In genomic region chr13:44435142-44435982, GRCh38 we compare ENCODE assay signal across 8 cellular contexts.
DNase-seq lines count a peak whose midpoint lies in the region; ATAC-seq, FAIRE-seq and TF ChIP-seq lines count a peak whose summit lies in the region.

No MANE protein-coding gene starts in this region.

- H3K36me3 Mint-ChIP-seq in activated CD4-positive, alpha-beta T cell treated with anti-CD3 and anti-CD28 coated beads, Interleukin-2, amount 10 ng/mL, durations not matched to agents 7 days and 5 days (ENCODE audit: low read depth), result peaks cover 4% of the 10 kb centered on the region

- peaks cover 3% of the 10 kb centered on the region for H3K4me1 ChIP-seq in colonic mucosa

- no peaks in the 10 kb centered on the region for H3K27me3 ChIP-seq in colonic mucosa
- H3K27me3 ChIP-seq in kidney epithelial cell (ENCODE audit: control insufficient read depth, insufficient read depth, low read length), result no peaks in the 10 kb centered on the region

- ATAC-seq in GM18907 (IDR thresholded peaks at IDR 0.05; ENCODE audit: unreplicated experiment), result peak; percentile 64
- peak; percentile 79 for ATAC-seq in HG03521 (IDR thresholded peaks at IDR 0.05; ENCODE audit: unreplicated experiment)

- DNase-seq in NCI-H69 (lab: John Stamatoyannopoulos, UW), result peak; percentile 98
- DNase-seq in activated CD4-positive, alpha-beta T cell treated with anti-CD3 and anti-CD28 coated beads, Interleukin-2, amount 10 ng/mL, durations not matched to agents 7 days and 5 days, result peak; percentile 90
- DNase-seq in colonic mucosa, result peak; percentile 99
- peak; percentile 93 for DNase-seq in kidney epithelial cell (ENCODE audit: low read depth)
- DNase-seq in stimulated activated CD4-positive, alpha-beta T cell treated with anti-CD3 and anti-CD28 coated beads, Interleukin-12 subunit alpha, Interleukin-12 subunit beta, amount 100 ng/mL, for 48 hours (ENCODE audit: low read depth in 2 of 3, low spot score in 1 of 3), result peak; percentile 78 to 82 (median 82)

- intact Hi-C loops in colonic mucosa (cut with DNase I), result no loop called here

- no peaks in the 10 kb centered on the region for H3K9me3 Mint-ChIP-seq in activated CD4-positive, alpha-beta T cell treated with anti-CD3 and anti-CD28 coated beads, Interleukin-2, amount 10 ng/mL, durations not matched to agents 7 days and 5 days

- peaks cover 20% of the 10 kb centered on the region for H3K4me1 Mint-ChIP-seq in activated CD4-positive, alpha-beta T cell treated with anti-CD3 and anti-CD28 coated beads, Interleukin-2, amount 10 ng/mL, durations not matched to agents 7 days and 5 days

- peak; percentile 97 for FAIRE-seq in A204.1 (lab: Jason Lieb, UNC)

- TF ChIP-seq CTCF in colonic mucosa (IDR thresholded peaks at IDR 0.05) (no peak), kidney epithelial cell (IDR thresholded peaks at IDR 0.05; ENCODE audit: insufficient read depth, low read length, poor library complexity, severe bottlenecking) (no peak)

- H3K4me3 ChIP-seq in colonic mucosa (peak overlapping the region; percentile 59), kidney epithelial cell (ENCODE audit: low read depth, low read length) (peak overlapping the region; percentile 82)

- H3K9ac ChIP-seq in colonic mucosa (ENCODE audit: low read depth in 2 of 2, low read length in 2 of 2), result peak overlapping the region; percentile 80 to 92

- POLR2A ChIA-PET in activated CD4-positive, alpha-beta T cell treated with anti-CD3 and anti-CD28 coated beads, Interleukin-2, amount 10 ng/mL, durations not matched to agents 7 days and 5 days (lab: Charles Lee), result no interaction called here

- H3K27ac ChIP-seq in colonic mucosa, result peak overlapping the region; percentile 94

- H3K27ac Mint-ChIP-seq in activated CD4-positive, alpha-beta T cell treated with anti-CD3 and anti-CD28 coated beads, Interleukin-2, amount 10 ng/mL, durations not matched to agents 7 days and 5 days, result peak overlapping the region; percentile 77

- H3K27me3 Mint-ChIP-seq in activated CD4-positive, alpha-beta T cell treated with anti-CD3 and anti-CD28 coated beads, Interleukin-2, amount 10 ng/mL, durations not matched to agents 7 days and 5 days, result peaks cover 36% of the 10 kb centered on the region

- CTCF ChIA-PET in activated CD4-positive, alpha-beta T cell treated with anti-CD3 and anti-CD28 coated beads, Interleukin-2, amount 10 ng/mL, durations not matched to agents 7 days and 5 days (lab: Charles Lee), result interaction anchor here (0.6 kb wide), 1 partner anchor 529 kb away, joined by 3 read pairs; no protein-coding TSS in a partner anchor

- H3K4me3 Mint-ChIP-seq in activated CD4-positive, alpha-beta T cell treated with anti-CD3 and anti-CD28 coated beads, Interleukin-2, amount 10 ng/mL, durations not matched to agents 7 days and 5 days, result peak overlapping the region; percentile 77

- H3K9me3 ChIP-seq in colonic mucosa, result no peaks in the 10 kb centered on the region

- H3K36me3 ChIP-seq in colonic mucosa (no peaks in the 10 kb centered on the region), kidney epithelial cell (ENCODE audit: control insufficient read depth, insufficient read depth, low read length) (peaks cover 4% of the 10 kb centered on the region)

Comparison
In these comparisons a context has a peak if more than half of its experiments do, and no peak if none do; other contexts are left out.
1. Peak in every context shown above with its lines: DNase-seq, ATAC-seq, H3K4me3 ChIP-seq and H3K27ac ChIP-seq.